21 cellular contexts compared by ENCODE assay signal in the genomic region with DNA sequence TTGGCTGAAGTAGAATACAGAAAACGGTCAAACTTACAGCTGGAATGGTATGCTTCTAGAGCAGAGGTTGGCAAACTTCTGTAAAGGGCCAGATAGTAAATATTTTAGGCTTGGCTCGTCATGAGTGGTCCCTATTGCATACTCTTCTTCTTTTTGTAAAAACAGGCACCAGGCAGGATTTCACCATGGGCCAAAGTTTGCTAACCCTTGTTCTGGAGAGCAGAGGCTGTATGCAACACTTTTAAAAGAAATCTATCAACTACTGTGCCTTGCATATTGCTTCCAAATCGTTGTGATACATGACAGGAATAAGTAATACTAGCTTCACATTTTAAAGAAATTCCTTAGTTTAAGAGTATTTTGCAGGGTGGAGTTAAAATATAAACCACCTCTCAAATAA. TPM values are rescaled to one million over a fixed set of nuclear protein-coding genes. Genes with fewer than 3 reads are reported as not detected.
"Had no signal": no experiment of that assay in that cellular context is flagged by ENCODE, and none has a peak within 500 bp of the region (broad histone marks: within the 10 kb centered on the region; RNA-seq: fewer than 3 reads in every experiment).

No MANE protein-coding gene starts in this region.

- H3K4me3 ChIP-seq: gastrocnemius medialis, left lung, lower lobe of right lung, prostate gland, right atrium auricular region, thyroid gland, vagina had no signal

- H3K27me3 ChIP-seq: gastrocnemius medialis, left lung, right atrium auricular region, thyroid gland, vagina had no signal

- DNase-seq: cerebellar nuclear complex; cortex of kidney; foreskin fibroblast; gastrocnemius medialis; head of caudate nucleus; kidney; left lung; lower lobe of right lung; naive thymus-derived CD8-positive, alpha-beta T cell; small intestine; stimulated activated CD4-positive, alpha-beta T cell treated with anti-CD3 and anti-CD28 coated beads, Interleukin-15, amount 100 ng/mL, for 24 hours; stimulated activated CD4-positive, alpha-beta T cell treated with anti-CD3 and anti-CD28 coated beads, Interleukin-2, amount 100 ng/mL, for 48 hours; stimulated activated naive CD4-positive, alpha-beta T cell; stimulated activated naive CD8-positive, alpha-beta T cell treated with anti-CD3 and anti-CD28 coated beads, Interleukin-15, amount 100 ng/mL, for 72 hours; thyroid gland; trophoblast cell had no signal

- ATAC-seq: gastrocnemius medialis; left lung; lower lobe of right lung; naive thymus-derived CD8-positive, alpha-beta T cell; stimulated activated naive CD8-positive, alpha-beta T cell treated with anti-CD3 and anti-CD28 coated beads, Interleukin-15, amount 100 ng/mL, for 72 hours had no signal

- H3K27ac ChIP-seq: gastrocnemius medialis, left lung, lower lobe of right lung, parathyroid adenoma, prostate gland, right atrium auricular region, thyroid gland, vagina had no signal

- H3K9ac ChIP-seq: parathyroid adenoma had no signal

- H3K4me1 ChIP-seq: left lung, lower lobe of right lung, parathyroid adenoma, prostate gland, right atrium auricular region, thyroid gland, vagina had no signal

- H3K9me3 ChIP-seq: gastrocnemius medialis, left lung, lower lobe of right lung, prostate gland, right atrium auricular region, thyroid gland, vagina had no signal

RNA-seq across cellular contexts. Expression of gene COL23A1, which starts 15.6 kb away (rescaled TPM):
- total RNA-seq: glomerular endothelial cell had no signal
